In the genomic region with DNA sequence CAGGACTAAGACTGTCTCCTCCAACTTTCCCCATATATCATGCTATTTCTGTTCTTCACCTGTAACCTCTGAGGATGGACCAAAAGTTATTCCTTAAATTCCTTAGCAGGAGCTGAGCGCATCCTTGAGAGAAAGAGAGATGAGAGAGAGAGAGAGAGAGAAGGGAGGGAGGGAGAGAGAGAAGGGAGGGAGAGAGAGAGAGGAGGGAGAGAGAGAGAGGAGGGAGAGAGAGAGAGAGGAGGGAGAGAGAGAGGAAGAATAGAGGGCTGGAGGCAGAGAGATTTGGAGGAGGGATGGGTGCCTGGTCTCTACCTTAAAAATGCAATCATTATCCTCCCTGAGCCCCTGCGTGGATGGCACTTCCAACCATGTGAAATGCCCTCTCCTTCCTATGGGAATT, we compare ENCODE assay signal across 9 cellular contexts.
"Had no signal": no experiment of that assay in that cellular context is flagged by ENCODE, and none has a peak within 500 bp of the region (broad histone marks: within the 10 kb centered on the region; RNA-seq: fewer than 3 reads in every experiment).

No MANE protein-coding gene starts in this region.

- H3K36me3 ChIP-seq: HAP-1 had no signal

- H3K4me2 ChIP-seq: KMS-11 had no signal

- H3K27me3 Mint-ChIP-seq: IgD-negative memory B cell had no signal

- H3K4me1 ChIP-seq: HAP-1 had no signal

- DNase-seq: GM23248, H7, HFFc6, KBM-7 had no signal

- H3K4me3 ChIP-seq: GM23248, HAP-1 had no signal

- H3K4me3 Mint-ChIP-seq: HFFc6, IgD-negative memory B cell had no signal

- H3K27ac ChIP-seq: GM23248, KMS-11 had no signal

- H2AFZ ChIP-seq: GM23248 had no signal

- H3K4me1 Mint-ChIP-seq: IgD-negative memory B cell had no signal

- FAIRE-seq: HTR-8/SVneo had no signal

- H3K9me3 ChIP-seq: HAP-1 had no signal

- H3K9ac ChIP-seq: GM23248, KMS-11 had no signal

- H3K27ac Mint-ChIP-seq: HFFc6, IgD-negative memory B cell had no signal

- ATAC-seq: HCT116 had no signal

- H3K36me3 Mint-ChIP-seq: IgD-negative memory B cell had no signal
